2 cellular contexts compared by ENCODE assay signal in the genomic region with DNA sequence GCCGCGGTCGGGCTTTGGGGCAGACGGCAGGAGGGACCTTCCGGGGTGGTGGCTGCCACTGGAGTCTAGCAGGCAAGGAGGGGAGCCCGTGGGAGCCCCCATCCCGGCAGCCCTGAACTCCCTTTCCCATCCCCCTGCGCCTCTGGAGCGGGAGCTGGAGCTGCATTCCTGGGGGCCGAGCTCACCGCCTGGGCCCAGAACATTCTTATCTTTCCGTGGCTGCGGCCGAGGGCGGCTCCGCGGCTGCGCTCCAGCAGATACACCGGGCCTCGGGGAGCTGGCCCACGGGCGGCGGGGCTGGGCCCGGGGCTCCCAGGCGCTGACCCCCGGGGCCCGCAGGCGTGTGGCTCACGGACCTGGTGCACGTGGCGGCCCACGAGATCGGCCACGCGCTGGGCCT. TPM values are rescaled to one million over a fixed set of nuclear protein-coding genes. Genes with fewer than 3 reads are reported as not detected.
"Had no signal": no experiment of that assay in that cellular context is flagged by ENCODE, and none has a peak within 500 bp of the region (broad histone marks: within the 10 kb centered on the region; RNA-seq: fewer than 3 reads in every experiment).

No MANE protein-coding gene starts in this region.

RNA-seq across cellular contexts. Expression of a gene that starts 1.4 kb away (rescaled TPM):
- polyA plus RNA-seq: naive thymus-derived CD4-positive, alpha-beta T cell had no signal

RNA-seq across cellular contexts. Expression of a gene that starts 33.5 kb away (rescaled TPM):
- total RNA-seq: skeletal muscle tissue had no signal
